ENCODE assay signal across 7 cellular contexts in genomic region chr16:31713945-31714898, GRCh38.
A peak's percentile ranks its signal among the peaks of the same experiment; 100 is the strongest.
DNase-seq lines count a peak whose midpoint lies in the region; ATAC-seq and TF ChIP-seq lines count a peak whose summit lies in the region.

No MANE protein-coding gene starts in this region.

- H3K9ac ChIP-seq in duodenal mucosa (ENCODE audit: low read depth in 1 of 2, low read length in 2 of 2): peak overlapping the region; percentile 76 to 90

- peak; percentile 66 for TF ChIP-seq CTCF in GM12864 (IDR thresholded peaks at IDR 0.05; ENCODE audit: low read depth, low read length, missing control alignments)

- peak overlapping the region; percentile 98 to 100 (median 100) for H3K4me3 Mint-ChIP-seq in naive B cell

- H3K4me3 ChIP-seq in GM12864 (ENCODE audit: low read depth, low read length): peak overlapping the region; percentile 97
- H3K4me3 ChIP-seq in duodenal mucosa (ENCODE audit: low read depth in 1 of 2, low read length in 2 of 2): peak overlapping the region; percentile 80 to 93

- H3K27ac Mint-ChIP-seq in naive B cell: peak overlapping the region; percentile 89 to 100 (median 98)

- DNase-seq in GM12864 (ENCODE audit: low read depth): no peak
- peak; percentile 53 for DNase-seq in OCI-M1 (lab: John Stamatoyannopoulos, UW)
- DNase-seq in naive B cell: no peak
- no peak for DNase-seq in NK-92 treated with Interleukin-12 subunit alpha and Interleukin-12 subunit beta, amount 100 ng/mL, for 24 hours (lab: John Stamatoyannopoulos, UW)
- DNase-seq in NCI-H2081 (lab: John Stamatoyannopoulos, UW): no peak

- no peak overlapping the region for H3K27ac ChIP-seq in duodenal mucosa (ENCODE audit: low read depth, low read length)

- peaks cover 6 to 23% of the 10 kb centered on the region in 2 donors for H3K36me3 ChIP-seq in duodenal mucosa (ENCODE audit: control insufficient read depth in 1 of 2, insufficient read depth in 2 of 2, low read length in 2 of 2)

- H3K27me3 ChIP-seq in duodenal mucosa (ENCODE audit: control insufficient read depth in 1 of 2, insufficient read depth in 2 of 2, low read length in 2 of 2): no peaks in the 10 kb centered on the region

- peaks cover 11 to 15% of the 10 kb centered on the region in 2 donors for H3K4me1 ChIP-seq in duodenal mucosa (ENCODE audit: control insufficient read depth in 1 of 2, insufficient read depth in 2 of 2, low read length in 2 of 2)

- H3K4me1 Mint-ChIP-seq in naive B cell: peaks cover 43 to 70% (median 58%) of the 10 kb centered on the region in 3 donors

- peaks cover 0 to under 1% of the 10 kb centered on the region in 2 donors for H3K36me3 Mint-ChIP-seq in naive B cell

- H3K9me3 Mint-ChIP-seq in naive B cell: no peaks in the 10 kb centered on the region

- H3K27me3 Mint-ChIP-seq in naive B cell: no peaks in the 10 kb centered on the region

- H3K9me3 ChIP-seq in duodenal mucosa (ENCODE audit: control insufficient read depth in 1 of 2, low read length in 2 of 2): no peaks in the 10 kb centered on the region

- ATAC-seq in naive B cell (ENCODE audit: low read depth in 2 of 2) (no peak), HG03342 (IDR thresholded peaks at IDR 0.05; ENCODE audit: unreplicated experiment) (no peak)
